Comparison of ENCODE assay signal across 11 cellular contexts in the genomic region with DNA sequence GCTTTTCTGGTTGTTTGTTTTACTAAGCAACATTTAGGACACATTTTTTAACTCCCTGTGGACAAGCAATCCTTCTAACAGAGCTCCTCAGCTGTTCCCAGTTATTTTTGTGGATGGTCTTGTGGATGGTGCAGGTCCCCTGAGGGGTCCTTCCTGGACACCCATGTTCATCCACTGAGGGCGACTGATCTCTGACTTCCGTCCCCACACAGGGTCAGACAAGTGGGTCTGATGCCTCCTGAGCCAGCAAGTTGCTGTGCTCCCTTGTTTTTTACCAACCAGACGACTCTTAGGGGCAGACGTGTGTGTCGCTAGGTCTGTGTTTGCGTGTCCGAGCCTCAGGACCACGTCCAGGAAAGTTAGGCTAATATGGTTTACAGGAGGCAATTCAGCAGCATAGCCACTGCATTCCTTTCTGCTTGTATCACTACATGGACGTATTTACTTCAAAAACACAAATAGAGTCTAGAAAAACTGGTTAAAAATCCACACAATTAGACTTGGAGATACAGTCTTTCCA.
DNase-seq lines count a peak whose midpoint lies in the region; ATAC-seq and TF ChIP-seq lines count a peak whose summit lies in the region.
"Had no signal": no experiment of that assay in that cellular context is flagged by ENCODE, and none has a peak within 500 bp of the region (broad histone marks: within the 10 kb centered on the region; RNA-seq: fewer than 3 reads in every experiment).

No MANE protein-coding gene starts in this region.

- H3K9ac ChIP-seq in mesenchymal stem cell (ENCODE audit: low read length), result peak overlapping the region; percentile 82

- H3K27ac ChIP-seq in mesenchymal stem cell (ENCODE audit: low read length, poor library complexity, severe bottlenecking) (peak overlapping the region; percentile 6), suprapubic skin (peak overlapping the region; percentile 90)
- H3K27ac ChIP-seq: cardiac muscle cell had no signal

- TF ChIP-seq EP300 in suprapubic skin (IDR thresholded peaks at IDR 0.05), result no peak

- no peaks in the 10 kb centered on the region for H3K79me1 ChIP-seq in mesenchymal stem cell (replicated peaks; ENCODE audit: low read length, poor library complexity, severe bottlenecking)

- H2AFZ ChIP-seq in mesenchymal stem cell (ENCODE audit: low read depth, low read length), result no peak overlapping the region

- DNase-seq in M059J (ENCODE audit: low read depth) (peak; percentile 80), epithelial cell of esophagus (ENCODE audit: low read depth) (peak; percentile 40), mesenchymal stem cell (peak; percentile 80), suprapubic skin (ENCODE audit: low spot score in 2 of 2) (no peak), activated gamma-delta T cell treated with Interleukin-2 at 50 U/mL for 16 hours (no peak), D341Med (ENCODE audit: low spot score) (no peak), T-helper 1 cell (no peak)
- DNase-seq in stimulated activated naive CD8-positive, alpha-beta T cell treated with anti-CD3 and anti-CD28 coated beads, Interleukin-15, amount 100 ng/mL, for 72 hours, result no peak
- DNase-seq: activated CD8-positive, alpha-beta memory T cell treated with anti-CD3 and anti-CD28 coated beads for 24 hours; hypothalamus had no signal

- H3K18ac ChIP-seq in mesenchymal stem cell (ENCODE audit: low read depth in 1 of 2, low read length in 2 of 2), result peak overlapping the region in 1 of 2 experiments; percentile 12

- peak overlapping the region; percentile 31 for H2BK5ac ChIP-seq in mesenchymal stem cell (ENCODE audit: low read depth, low read length, poor library complexity, severe bottlenecking)

- peak overlapping the region; percentile 51 for H3K4me2 ChIP-seq in mesenchymal stem cell (ENCODE audit: low read length, poor library complexity, severe bottlenecking)

- H4K8ac ChIP-seq in mesenchymal stem cell (ENCODE audit: low read length), result peak overlapping the region; percentile 12

- H3K23ac ChIP-seq in mesenchymal stem cell (ENCODE audit: low read length in 2 of 2), result no peak overlapping the region

- 36% methylated on average over 9 of the region's 9 CpGs for WGBS in mesenchymal stem cell
- WGBS in suprapubic skin, result 48% methylated on average over 9 of the region's 9 CpGs

- H3K27me3 ChIP-seq in mesenchymal stem cell (ENCODE audit: control insufficient read depth in 1 of 2, insufficient read depth in 1 of 2, low read length in 2 of 2) (no peaks in the 10 kb centered on the region), suprapubic skin (no peaks in the 10 kb centered on the region)
- H3K27me3 ChIP-seq: cardiac muscle cell had no signal

- no peak overlapping the region for H3K4me3 ChIP-seq in epithelial cell of esophagus (ENCODE audit: low read length)
- peak overlapping the region in 1 of 2 experiments; percentile 41 for H3K4me3 ChIP-seq in mesenchymal stem cell (ENCODE audit: insufficient read depth in 1 of 2, low read depth in 1 of 2, low read length in 2 of 2)
- peak overlapping the region; percentile 31 for H3K4me3 ChIP-seq in suprapubic skin
- H3K4me3 ChIP-seq: cardiac muscle cell had no signal

- H2BK12ac ChIP-seq in mesenchymal stem cell (ENCODE audit: low read length in 2 of 2), result no peak overlapping the region

- H2BK15ac ChIP-seq in mesenchymal stem cell (ENCODE audit: low read depth, poor library complexity, severe bottlenecking), result no peak overlapping the region

- H3K36me3 ChIP-seq in mesenchymal stem cell (ENCODE audit: control insufficient read depth in 1 of 2, insufficient read depth in 2 of 2, low read depth in 1 of 2, low read length in 2 of 2) (peaks cover 0 to 3% of the 10 kb centered on the region in 2 experiments), suprapubic skin (no peaks in the 10 kb centered on the region)
- H3K36me3 ChIP-seq: cardiac muscle cell had no signal

- H4K91ac ChIP-seq in mesenchymal stem cell (ENCODE audit: low read length), result no peak overlapping the region

- no peak overlapping the region for H2BK120ac ChIP-seq in mesenchymal stem cell (ENCODE audit: low read depth, low read length)

- H3K9me3 ChIP-seq in mesenchymal stem cell (ENCODE audit: control insufficient read depth, low read length) (no peaks in the 10 kb centered on the region), suprapubic skin (no peaks in the 10 kb centered on the region)

- H3K4ac ChIP-seq in mesenchymal stem cell (ENCODE audit: low read depth in 1 of 2, low read length in 2 of 2), result no peak overlapping the region

- ATAC-seq in stimulated activated naive CD8-positive, alpha-beta T cell treated with anti-CD3 and anti-CD28 coated beads, Interleukin-15, amount 100 ng/mL, for 72 hours, result no peak

- H2AK5ac ChIP-seq in mesenchymal stem cell (ENCODE audit: low read length, severe bottlenecking), result no peak overlapping the region

- H3K9me3 Mint-ChIP-seq in stimulated activated naive CD8-positive, alpha-beta T cell treated with anti-CD3 and anti-CD28 coated beads, Interleukin-15, amount 100 ng/mL, for 72 hours, result peaks cover 10 to 15% of the 10 kb centered on the region in 2 donors

- no peaks in the 10 kb centered on the region for H3K27me3 Mint-ChIP-seq in stimulated activated naive CD8-positive, alpha-beta T cell treated with anti-CD3 and anti-CD28 coated beads, Interleukin-15, amount 100 ng/mL, for 72 hours

- TF ChIP-seq CTCF in epithelial cell of esophagus (IDR thresholded peaks at IDR 0.05; ENCODE audit: insufficient read depth, low read depth, low read length, missing control alignments) (no peak), suprapubic skin (IDR thresholded peaks at IDR 0.05) (no peak)

- no peak overlapping the region for H3K4me3 Mint-ChIP-seq in stimulated activated naive CD8-positive, alpha-beta T cell treated with anti-CD3 and anti-CD28 coated beads, Interleukin-15, amount 100 ng/mL, for 72 hours

- no peak for TF ChIP-seq POLR2A in suprapubic skin (IDR thresholded peaks at IDR 0.05)

- no peaks in the 10 kb centered on the region for H3K4me1 Mint-ChIP-seq in stimulated activated naive CD8-positive, alpha-beta T cell treated with anti-CD3 and anti-CD28 coated beads, Interleukin-15, amount 100 ng/mL, for 72 hours

- H3K14ac ChIP-seq in mesenchymal stem cell (ENCODE audit: low read length in 2 of 2), result no peak overlapping the region

- H3K27ac Mint-ChIP-seq in stimulated activated naive CD8-positive, alpha-beta T cell treated with anti-CD3 and anti-CD28 coated beads, Interleukin-15, amount 100 ng/mL, for 72 hours, result no peak overlapping the region

- peaks cover 6% of the 10 kb centered on the region for H3K4me1 ChIP-seq in mesenchymal stem cell (ENCODE audit: control insufficient read depth, insufficient read depth, low read depth, low read length)
- H3K4me1 ChIP-seq in suprapubic skin, result peaks cover 53% of the 10 kb centered on the region

Comparison
In these comparisons a context has a peak if more than half of its experiments do, and no peak if none do; other contexts are left out.
1. DNase-seq: peak in M059J (single experiment), epithelial cell of esophagus (single experiment) and mesenchymal stem cell (single experiment); none in suprapubic skin (0 of 2), activated gamma-delta T cell treated with Interleukin-2 at 50 U/mL for 16 hours (single experiment), stimulated activated naive CD8-positive, alpha-beta T cell treated with anti-CD3 and anti-CD28 coated beads, Interleukin-15, amount 100 ng/mL, for 72 hours (0 of 2), D341Med (single experiment) and T-helper 1 cell (0 of 5).